Comparison of ENCODE assay signal across 9 cellular contexts in genomic region chr12:2834581-2835491, GRCh38. TPM values are rescaled to one million over a fixed set of nuclear protein-coding genes. Genes with fewer than 3 reads are reported as not detected.
DNase-seq lines count a peak whose midpoint lies in the region; ATAC-seq and FAIRE-seq lines count a peak whose summit lies in the region.
"Had no signal": no experiment of that assay in that cellular context is flagged by ENCODE, and none has a peak within 500 bp of the region (broad histone marks: within the 10 kb centered on the region; RNA-seq: fewer than 3 reads in every experiment).

NRIP2 (minus strand) TSS chr12:2835035; CDS start chr12:2834983, 52 bp downstream.

- ATAC-seq in GM21529 (IDR thresholded peaks at IDR 0.05; ENCODE audit: unreplicated experiment) (no peak), GM21447 (IDR thresholded peaks at IDR 0.05; ENCODE audit: unreplicated experiment) (no peak), GM19324 (IDR thresholded peaks at IDR 0.05; ENCODE audit: low FRiP score, unreplicated experiment) (no peak)
- ATAC-seq: Panc1 had no signal

- no peaks in the 10 kb centered on the region for H3K27me3 ChIP-seq in HUES64 (ENCODE audit: insufficient read depth, low read length)

- no peaks in the 10 kb centered on the region for H3K9me3 ChIP-seq in HUES64 (ENCODE audit: insufficient read depth, low read depth, low read length)

- DNase-seq in hippocampal formation (lab: John Stamatoyannopoulos, UW) (peak; percentile 64 to 74), skeletal muscle cell (ENCODE audit: low read depth) (peak; percentile 61), HTR-8/SVneo (ENCODE audit: insufficient read length, low spot score) (no peak)

- 0 out of 2 replicates have a peak within 1 kb of the TSS, but pooled peaks have one; percentile 19 for H3K4me3 ChIP-seq in HUES64 (ENCODE audit: low read length)
- peak within 1 kb of the TSS; percentile 17 for H3K4me3 ChIP-seq in skeletal muscle cell (ENCODE audit: low read depth, low read length)

- H3K27ac ChIP-seq in HUES64 (ENCODE audit: low read depth, low read length) (no peak within 1 kb of the TSS), angular gyrus (ENCODE audit: low read depth, low read length) (peak within 1 kb of the TSS; percentile 93)

- 0 out of 2 replicates have a peak, but pooled peaks cover 11% of the 10 kb centered on the region for H3K4me1 ChIP-seq in HUES64 (ENCODE audit: insufficient read depth, low read length)

- no peak for FAIRE-seq in HTR-8/SVneo (lab: Jason Lieb, UNC)

- H3K36me3 ChIP-seq in HUES64 (ENCODE audit: insufficient read depth, low read length), result no peaks in the 10 kb centered on the region

- peak within 1 kb of the TSS; percentile 12; the same call in 1 of the 2 replicates for H3K9ac ChIP-seq in HUES64 (ENCODE audit: low read depth, low read length)

- 34% methylated on average over 32 of the region's 32 CpGs for WGBS in HUES64

RNA-seq across cellular contexts. Expression of gene NRIP2, which starts in this region (rescaled TPM):
- 0.15 TPM for polyA plus RNA-seq in HUES64 (2013, experiment 1 of 2)
- polyA plus RNA-seq in HUES64 (2013, experiment 2 of 2), result 0.19 TPM
